9 cellular contexts compared by ENCODE assay signal in genomic region chr2:9310390-9310789, GRCh38.
DNase-seq lines count a peak whose midpoint lies in the region; ATAC-seq and TF ChIP-seq lines count a peak whose summit lies in the region.
"Had no signal": no experiment of that assay in that cellular context is flagged by ENCODE, and none has a peak within 500 bp of the region (broad histone marks: within the 10 kb centered on the region; RNA-seq: fewer than 3 reads in every experiment).

No MANE protein-coding gene starts in this region.

- peaks cover 82% of the 10 kb centered on the region for H3K79me2 ChIP-seq in SK-N-SH (ENCODE audit: insufficient read depth)

- peak overlapping the region; percentile 71 for H3K9ac ChIP-seq in SK-N-SH

- TF ChIP-seq RAD21 in SK-N-SH (IDR thresholded peaks at IDR 0.05; ENCODE audit: low read length) = no peak

- peak in 1 of 2 experiments; percentile 79; a peak in 1 of 4 replicates for TF ChIP-seq EP300 in SK-N-SH (IDR thresholded peaks at IDR 0.05; ENCODE audit: borderline replicate concordance in 1 of 2, low read depth in 1 of 2, low read length in 1 of 2)

- intact Hi-C loops in prostate gland (cut with DNase I) = loop anchor here (5.0 kb wide), 1 partner anchor 103 kb away; the partner anchor contains the start of gene ASAP2

- CTCF ChIA-PET in SK-N-SH (lab: Yijun Ruan, JAX) = interaction anchor here (0.6 to 3.1 kb wide), 9 partner anchors 10 to 104 kb away, joined by 3 to 12 read pairs (median 4); partner anchors contain the start of gene ASAP2

- TF ChIP-seq CTCF in SK-N-SH (IDR thresholded peaks at IDR 0.05) = no peak
- TF ChIP-seq CTCF in fibroblast of pulmonary artery (IDR thresholded peaks at IDR 0.05; ENCODE audit: low read length, missing control alignments) = no peak
- no peak for TF ChIP-seq CTCF in prostate gland (IDR thresholded peaks at IDR 0.05)

- TF ChIP-seq POLR2A in prostate gland (IDR thresholded peaks at IDR 0.05) = peak; percentile 13

- H4K20me1 ChIP-seq in SK-N-SH (ENCODE audit: insufficient read depth) = no peaks in the 10 kb centered on the region; the same call in 1 of the 2 replicates

- H3K4me1 ChIP-seq in SK-N-SH (ENCODE audit: control insufficient read depth in 1 of 2, insufficient read depth in 2 of 2, low read depth in 1 of 2, low read length in 1 of 2) (peaks cover 44 to 66% of the 10 kb centered on the region in 2 experiments), prostate gland (replicated peaks) (no peaks in the 10 kb centered on the region)

- H2AFZ ChIP-seq in SK-N-SH (ENCODE audit: low read depth) = no peak overlapping the region

- H3F3A ChIP-seq in SK-N-SH (replicated peaks; ENCODE audit: insufficient read depth) = peaks cover 36% of the 10 kb centered on the region

- peak overlapping the region in 1 of 2 experiments; percentile 34; a peak in 2 of 4 replicates for H3K4me3 ChIP-seq in SK-N-SH (ENCODE audit: low read depth in 2 of 2, low read length in 1 of 2)
- no peak overlapping the region for H3K4me3 ChIP-seq in fibroblast of pulmonary artery (replicated peaks; ENCODE audit: low read depth, low read length)
- H3K4me3 ChIP-seq in prostate gland = no peak overlapping the region

- no peak for ATAC-seq in HG03460 (IDR thresholded peaks at IDR 0.05; ENCODE audit: unreplicated experiment)

- H3K9me3 ChIP-seq in SK-N-SH (no peaks in the 10 kb centered on the region), prostate gland (no peaks in the 10 kb centered on the region)

- H3K9me2 ChIP-seq in SK-N-SH = no peaks in the 10 kb centered on the region

- H3K36me3 ChIP-seq in SK-N-SH (replicated peaks in 1 of 2; ENCODE audit: control insufficient read depth in 1 of 2, insufficient read depth in 2 of 2, low read length in 1 of 2) = peaks cover 5 to 6% of the 10 kb centered on the region in 2 experiments
- H3K36me3 ChIP-seq in prostate gland = no peaks in the 10 kb centered on the region

- POLR2A ChIA-PET in SK-N-SH (lab: Yijun Ruan, JAX) = interaction anchor here (0.5 to 1.2 kb wide), 3 partner anchors 10 to 135 kb away, joined by 3 to 4 read pairs (median 4); no protein-coding TSS in a partner anchor

- DNase-seq in COLO829 (ENCODE audit: low spot score) (peak; percentile 10), SK-N-SH (peak; percentile 49), fibroblast of pulmonary artery (ENCODE audit: low read depth) (peak; percentile 82), prostate gland (ENCODE audit: low spot score) (no peak), hippocampal formation (lab: John Stamatoyannopoulos, UW) (no peak), NCI-H82 (lab: John Stamatoyannopoulos, UW) (no peak), activated T-cell treated with anti-CD3 and anti-CD28 coated beads for 4 hours (no peak)
- DNase-seq: T-helper 1 cell had no signal

- peak overlapping the region; percentile 80 for H3K4me2 ChIP-seq in SK-N-SH

- H3K27ac ChIP-seq in SK-N-SH (ENCODE audit: low read depth in 2 of 2, low read length in 1 of 2) (peak overlapping the region; percentile 91 to 99), prostate gland (peak overlapping the region; percentile 32 to 51)

- H3K27me3 ChIP-seq in SK-N-SH (ENCODE audit: insufficient read depth) (no peaks in the 10 kb centered on the region), prostate gland (replicated peaks; ENCODE audit: insufficient read depth) (no peaks in the 10 kb centered on the region)

TF ChIP-seq in SK-N-SH, 30 proteins besides CTCF, POLR2A, EP300 and RAD21:
- TF ChIP-seq POLR2AphosphoS5 (IDR thresholded peaks at IDR 0.05; ENCODE audit: low read depth, low read length) = peak; percentile 43; the same call in 1 of the 2 replicates
- TF ChIP-seq TCF12 (IDR thresholded peaks at IDR 0.05) = peak; percentile 87
- TF ChIP-seq JUND (IDR thresholded peaks at IDR 0.05) = peak; percentile 64; the same call in 1 of the 2 replicates
- TF ChIP-seq MEF2A (IDR thresholded peaks at IDR 0.05; ENCODE audit: borderline replicate concordance, low read depth) = peak; percentile 87; the same call in 1 of the 2 replicates
- no peak for TF ChIP-seq MXI1 (IDR thresholded peaks at IDR 0.05; ENCODE audit: low read depth, low read length)
- TF ChIP-seq YY1 (IDR thresholded peaks at IDR 0.05; ENCODE audit: low read depth) = no peak
- TF ChIP-seq PBX3 (IDR thresholded peaks at IDR 0.05) = peak; percentile 83
- TF ChIP-seq RCOR1 (IDR thresholded peaks at IDR 0.05; ENCODE audit: low read length) = no peak
- TF ChIP-seq GABPA (IDR thresholded peaks at IDR 0.05; ENCODE audit: low read depth) = no peak
- TF ChIP-seq NFIC (IDR thresholded peaks at IDR 0.05; ENCODE audit: borderline replicate concordance) = peak; percentile 84
- TF ChIP-seq RXRA (IDR thresholded peaks at IDR 0.05; ENCODE audit: borderline replicate concordance, low read depth) = peak; percentile 96
- TF ChIP-seq FOSL2 (IDR thresholded peaks at IDR 0.05; ENCODE audit: borderline replicate concordance, low read depth) = peak; percentile 57; the same call in 1 of the 2 replicates
- 0 out of 2 replicates have a peak, but pooled peaks have one; percentile 23 for TF ChIP-seq TEAD4 (IDR thresholded peaks at IDR 0.05; ENCODE audit: borderline replicate concordance, insufficient read depth)

Comparison
In these comparisons a context has a peak if more than half of its experiments do, and no peak if none do; other contexts are left out.
1. DNase-seq: peak in COLO829 (single experiment), SK-N-SH (single experiment) and fibroblast of pulmonary artery (single experiment); none in prostate gland (single experiment), hippocampal formation (0 of 2), NCI-H82 (single experiment) and activated T-cell treated with anti-CD3 and anti-CD28 coated beads for 4 hours (single experiment).